In the genomic region with DNA sequence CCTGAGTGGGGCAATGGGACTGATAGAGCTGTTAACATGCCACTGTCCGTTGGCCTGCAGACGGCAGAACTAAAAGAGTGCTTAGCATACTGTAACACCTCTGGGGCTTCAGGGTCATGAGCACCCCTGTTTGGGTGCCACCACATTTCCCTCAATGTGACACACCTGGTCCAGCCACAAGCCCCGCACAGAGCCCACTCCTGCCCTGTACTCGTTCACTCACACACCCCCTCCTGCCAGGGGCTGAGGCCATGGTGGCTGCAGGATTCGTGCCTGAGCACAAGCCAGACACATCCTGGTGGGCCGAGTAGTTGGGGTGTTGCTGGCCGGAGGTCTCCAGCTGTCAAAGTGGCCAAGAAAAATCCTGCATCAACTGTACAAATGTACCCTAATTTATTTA, we compare ENCODE assay signal across 15 cellular contexts. TPM values are rescaled to one million over a fixed set of nuclear protein-coding genes. Genes with fewer than 3 reads are reported as not detected.
DNase-seq lines count a peak whose midpoint lies in the region; ATAC-seq and TF ChIP-seq lines count a peak whose summit lies in the region.
"Had no signal": no experiment of that assay in that cellular context is flagged by ENCODE, and none has a peak within 500 bp of the region (broad histone marks: within the 10 kb centered on the region; RNA-seq: fewer than 3 reads in every experiment).

No MANE protein-coding gene starts in this region.

- CTCF ChIA-PET in PC-3 (lab: Charles Lee): interaction anchor here (0.7 kb wide), 1 partner anchor 513 kb away, joined by 5 read pairs; no protein-coding TSS in a partner anchor

- peak overlapping the region; percentile 8 for H3K4me3 Mint-ChIP-seq in activated naive CD8-positive, alpha-beta T cell
- no peak overlapping the region for H3K4me3 Mint-ChIP-seq in activated naive CD8-positive, alpha-beta T cell treated with anti-CD3 and anti-CD28 coated beads for 36 hours
- H3K4me3 Mint-ChIP-seq in GM23338: no peak overlapping the region
- H3K4me3 Mint-ChIP-seq: CD14-positive monocyte had no signal

- H3K79me1 ChIP-seq in mesenchymal stem cell (replicated peaks; ENCODE audit: low read length, poor library complexity, severe bottlenecking): peaks cover 42% of the 10 kb centered on the region

- H3K36me3 Mint-ChIP-seq in activated naive CD8-positive, alpha-beta T cell: peaks cover 9% of the 10 kb centered on the region
- peaks cover 28% of the 10 kb centered on the region for H3K36me3 Mint-ChIP-seq in activated naive CD8-positive, alpha-beta T cell treated with anti-CD3 and anti-CD28 coated beads for 36 hours
- H3K36me3 Mint-ChIP-seq in GM23338 (ENCODE audit: low read depth): peaks cover 8% of the 10 kb centered on the region

- H3K9me2 ChIP-seq in PC-3 (replicated peaks; ENCODE audit: low read length) (no peaks in the 10 kb centered on the region), GM23338 (ENCODE audit: insufficient read depth) (no peaks in the 10 kb centered on the region)

- H4K8ac ChIP-seq in mesenchymal stem cell (ENCODE audit: low read length): peak overlapping the region; percentile 69

- no peak overlapping the region for H2BK12ac ChIP-seq in mesenchymal stem cell (ENCODE audit: low read length in 2 of 2)

- H3K79me2 ChIP-seq in DND-41 (ENCODE audit: insufficient read depth, low read length): peaks cover 91% of the 10 kb centered on the region
- peaks cover 48% of the 10 kb centered on the region for H3K79me2 ChIP-seq in PC-3 (ENCODE audit: low read length)
- peaks cover 55% of the 10 kb centered on the region for H3K79me2 ChIP-seq in GM23338 (replicated peaks; ENCODE audit: insufficient read depth)

- no peaks in the 10 kb centered on the region for H3K27me3 Mint-ChIP-seq in activated naive CD8-positive, alpha-beta T cell
- no peaks in the 10 kb centered on the region for H3K27me3 Mint-ChIP-seq in activated naive CD8-positive, alpha-beta T cell treated with anti-CD3 and anti-CD28 coated beads for 36 hours
- H3K27me3 Mint-ChIP-seq in GM23338 (ENCODE audit: insufficient read depth, low read depth, poor library complexity): peaks cover 1% of the 10 kb centered on the region
- H3K27me3 Mint-ChIP-seq: B cell had no signal

- no peak overlapping the region for H2BK120ac ChIP-seq in mesenchymal stem cell (ENCODE audit: low read depth, low read length)

- H3K4me1 ChIP-seq in DND-41 (ENCODE audit: insufficient read depth, low read length) (peaks cover 38% of the 10 kb centered on the region), mesenchymal stem cell (ENCODE audit: control insufficient read depth, insufficient read depth, low read depth, low read length) (peaks cover 11% of the 10 kb centered on the region), HAP-1 (peaks cover 12% of the 10 kb centered on the region), PC-3 (ENCODE audit: insufficient read depth, low read length) (peaks cover 15% of the 10 kb centered on the region; the same call in 1 of the 2 replicates), GM23338 (ENCODE audit: insufficient read depth) (no peaks in the 10 kb centered on the region)

- TF ChIP-seq CTCF in DND-41 (IDR thresholded peaks at IDR 0.05; ENCODE audit: borderline replicate concordance, extremely low read depth, low read length, poor library complexity, severe bottlenecking) (no peak), PC-3 (conservative IDR thresholded peaks at IDR 0.05; ENCODE audit: low read depth, low read length) (no peak), GM23338 (conservative IDR thresholded peaks at IDR 0.05; ENCODE audit: low read depth in 2 of 2) (no peak)

- BruUV-seq in PC-3 (replicated peaks; lab: Mats Ljungman, UMichigan): no TSS peak

- H3K36me3 ChIP-seq in DND-41 (ENCODE audit: insufficient read depth, low read length) (peaks cover 38% of the 10 kb centered on the region), mesenchymal stem cell (ENCODE audit: control insufficient read depth in 1 of 2, insufficient read depth in 2 of 2, low read depth in 1 of 2, low read length in 2 of 2) (peaks cover 10 to 13% of the 10 kb centered on the region in 2 experiments), HAP-1 (replicated peaks) (peaks cover 13% of the 10 kb centered on the region), PC-3 (ENCODE audit: low read depth, low read length) (no peaks in the 10 kb centered on the region), GM23338 (ENCODE audit: insufficient read depth) (no peaks in the 10 kb centered on the region)

- intact Hi-C loops in PC-3 (cut with micrococcal nuclease): no loop called here

- peaks cover 51% of the 10 kb centered on the region for H4K20me1 ChIP-seq in DND-41 (ENCODE audit: insufficient read depth, low read length)
- no peaks in the 10 kb centered on the region for H4K20me1 ChIP-seq in PC-3 (ENCODE audit: low read length)
- peaks cover 16% of the 10 kb centered on the region; the same call in 1 of the 2 replicates for H4K20me1 ChIP-seq in GM23338 (replicated peaks; ENCODE audit: insufficient read depth)

- POLR2A ChIA-PET in PC-3 (lab: Charles Lee; ENCODE audit: unreplicated experiment): no interaction called here

- H3K9me3 ChIP-seq in DND-41 (ENCODE audit: insufficient read depth, low read length, severe bottlenecking): no peaks in the 10 kb centered on the region
- no peaks in the 10 kb centered on the region for H3K9me3 ChIP-seq in mesenchymal stem cell (ENCODE audit: control insufficient read depth, low read length)
- H3K9me3 ChIP-seq in HAP-1: no peaks in the 10 kb centered on the region
- H3K9me3 ChIP-seq in PC-3 (ENCODE audit: low read length): no peaks in the 10 kb centered on the region

- peaks cover 63% of the 10 kb centered on the region for H3K4me1 Mint-ChIP-seq in activated naive CD8-positive, alpha-beta T cell (ENCODE audit: low read depth)
- peaks cover 58% of the 10 kb centered on the region for H3K4me1 Mint-ChIP-seq in activated naive CD8-positive, alpha-beta T cell treated with anti-CD3 and anti-CD28 coated beads for 36 hours
- peaks cover 10% of the 10 kb centered on the region; the same call in 2 of the 3 replicates for H3K4me1 Mint-ChIP-seq in GM23338

- no peak for ATAC-seq in DND-41 (ENCODE audit: insufficient read depth, low read depth)
- no peak for ATAC-seq in PC-3
- ATAC-seq in GM23338: no peak
- ATAC-seq: HCT116 had no signal

- H3K27me3 ChIP-seq in DND-41 (ENCODE audit: insufficient read depth, low read length, poor library complexity) (no peaks in the 10 kb centered on the region), mesenchymal stem cell (ENCODE audit: control insufficient read depth in 1 of 2, insufficient read depth in 1 of 2, low read length in 2 of 2) (no peaks in the 10 kb centered on the region), HAP-1 (ENCODE audit: low read depth) (no peaks in the 10 kb centered on the region), PC-3 (ENCODE audit: low read length) (no peaks in the 10 kb centered on the region), GM23338 (ENCODE audit: insufficient read depth) (no peaks in the 10 kb centered on the region)

- no peak overlapping the region for H3K23ac ChIP-seq in mesenchymal stem cell (ENCODE audit: low read length in 2 of 2)

- H3K9ac ChIP-seq in DND-41 (ENCODE audit: low read depth, low read length) (no peak overlapping the region), mesenchymal stem cell (ENCODE audit: low read length) (no peak overlapping the region), PC-3 (ENCODE audit: low read length) (no peak overlapping the region)

- peak overlapping the region; percentile 10 for H3K27ac Mint-ChIP-seq in activated naive CD8-positive, alpha-beta T cell
- H3K27ac Mint-ChIP-seq in activated naive CD8-positive, alpha-beta T cell treated with anti-CD3 and anti-CD28 coated beads for 36 hours: no peak overlapping the region
- H3K27ac Mint-ChIP-seq in GM23338: no peak overlapping the region
- H3K27ac Mint-ChIP-seq: B cell had no signal

- H3K4ac ChIP-seq in mesenchymal stem cell (ENCODE audit: low read depth in 1 of 2, low read length in 2 of 2): no peak overlapping the region

- no peak overlapping the region for H3K18ac ChIP-seq in mesenchymal stem cell (ENCODE audit: low read depth in 1 of 2, low read length in 2 of 2)

- H2BK5ac ChIP-seq in mesenchymal stem cell (ENCODE audit: low read depth, low read length, poor library complexity, severe bottlenecking): no peak overlapping the region

- no peaks in the 10 kb centered on the region for H3K9me3 Mint-ChIP-seq in activated naive CD8-positive, alpha-beta T cell (ENCODE audit: low read depth)
- no peaks in the 10 kb centered on the region for H3K9me3 Mint-ChIP-seq in activated naive CD8-positive, alpha-beta T cell treated with anti-CD3 and anti-CD28 coated beads for 36 hours
- no peaks in the 10 kb centered on the region for H3K9me3 Mint-ChIP-seq in GM23338
- H3K9me3 Mint-ChIP-seq: CD14-positive monocyte had no signal

- H2AK5ac ChIP-seq in mesenchymal stem cell (ENCODE audit: low read length, severe bottlenecking): no peak overlapping the region

- in situ Hi-C loops in HAP-1 (cut with MboI; ENCODE audit: low sequenced_read_pairs): no loop called here

- H3K27ac ChIP-seq in DND-41 (ENCODE audit: low read length): no peak overlapping the region
- no peak overlapping the region for H3K27ac ChIP-seq in mesenchymal stem cell (ENCODE audit: low read length, poor library complexity, severe bottlenecking)
- H3K27ac ChIP-seq in PC-3 (ENCODE audit: low read length): no peak overlapping the region
- H3K27ac ChIP-seq in GM23338 (ENCODE audit: low read depth): no peak overlapping the region
- H3K27ac ChIP-seq: HL-60 had no signal

- DNase-seq in activated naive CD8-positive, alpha-beta T cell treated with anti-CD3 and anti-CD28 coated beads for 36 hours: no peak
- DNase-seq in DND-41 (no peak), mesenchymal stem cell (no peak), HAP-1 (ENCODE audit: low spot score in 2 of 2) (no peak), PC-3 (no peak), GM23338 (ENCODE audit: low spot score) (no peak)
- DNase-seq: ACHN, DMS 273 treated with DMSO at 0.1 percent for 48 hours, EL, KBM-7 had no signal

- H2AFZ ChIP-seq in DND-41 (ENCODE audit: low read depth, low read length) (no peak overlapping the region), mesenchymal stem cell (ENCODE audit: low read depth, low read length) (no peak overlapping the region), PC-3 (ENCODE audit: low read length) (no peak overlapping the region), GM23338 (no peak overlapping the region)

- H4K91ac ChIP-seq in mesenchymal stem cell (ENCODE audit: low read length): no peak overlapping the region

- H3K4me2 ChIP-seq in DND-41 (ENCODE audit: insufficient read depth, low read length): peak overlapping the region; percentile 40; the same call in 1 of the 2 replicates
- no peak overlapping the region for H3K4me2 ChIP-seq in mesenchymal stem cell (ENCODE audit: low read length, poor library complexity, severe bottlenecking)
- H3K4me2 ChIP-seq in PC-3 (ENCODE audit: low read length): no peak overlapping the region
- no peak overlapping the region for H3K4me2 ChIP-seq in GM23338

- no peak overlapping the region for H3K14ac ChIP-seq in mesenchymal stem cell (ENCODE audit: low read length in 2 of 2)

- no peak overlapping the region for H2BK15ac ChIP-seq in mesenchymal stem cell (ENCODE audit: low read depth, poor library complexity, severe bottlenecking)

- no peak overlapping the region for H3K4me3 ChIP-seq in DND-41 (ENCODE audit: low read depth in 1 of 2, low read length in 2 of 2)
- no peak overlapping the region for H3K4me3 ChIP-seq in mesenchymal stem cell (ENCODE audit: insufficient read depth in 1 of 2, low read depth in 1 of 2, low read length in 2 of 2)
- no peak overlapping the region for H3K4me3 ChIP-seq in HAP-1
- H3K4me3 ChIP-seq in PC-3 (ENCODE audit: low read length): no peak overlapping the region
- H3K4me3 ChIP-seq in GM23338: no peak overlapping the region

- H3F3A ChIP-seq in PC-3 (ENCODE audit: low read length, unreplicated experiment) (no peaks in the 10 kb centered on the region), GM23338 (replicated peaks; ENCODE audit: low read depth) (no peaks in the 10 kb centered on the region)

- WGBS in mesenchymal stem cell: 100% methylated on average over 5 of the region's 7 CpGs

RNA-seq across cellular contexts. Expression of a gene that starts 4.4 kb away (rescaled TPM):
- 10 to 100 TPM; 82.6 to 84.0 TPM for total RNA-seq in activated naive CD8-positive, alpha-beta T cell treated with anti-CD3 and anti-CD28 coated beads for 36 hours
- 21.6 TPM for polyA plus RNA-seq in mesenchymal stem cell (2013, experiment 1 of 2)
- 22.2 TPM for polyA plus RNA-seq in mesenchymal stem cell (2013, experiment 2 of 2)
- 38.4 and 50.7 TPM in 2 replicates for total RNA-seq in PC-3 (2014; rRNA removed)
- 48.5 and 56.6 TPM in 2 replicates for total RNA-seq in GM23338 (2014; rRNA removed; shearing (Covaris generic))
- 21.8 and 25.6 TPM in 2 replicates for polyA plus RNA-seq in GM23338 (2016; fragmentation: Nextera tagmentation; extraction: Ambion mirVana)
